8 cellular contexts compared by ENCODE assay signal in genomic region chr1:202805886-202806511, GRCh38. TPM values are rescaled to one million over a fixed set of nuclear protein-coding genes. Genes with fewer than 3 reads are reported as not detected.
DNase-seq lines count a peak whose midpoint lies in the region; ATAC-seq and TF ChIP-seq lines count a peak whose summit lies in the region.

No MANE protein-coding gene starts in this region.

- H3K9me1 ChIP-seq in IMR-90 (ENCODE audit: insufficient read depth, low read length): peaks cover 4% of the 10 kb centered on the region; the same call in 1 of the 2 replicates

- H3K9me3 Mint-ChIP-seq in activated naive CD8-positive, alpha-beta T cell treated with anti-CD3 and anti-CD28 coated beads, Interleukin-2, amount 50 U/mL, for 24 hours: no peaks in the 10 kb centered on the region

- no peak overlapping the region for H4K91ac ChIP-seq in IMR-90 (ENCODE audit: insufficient read depth, low read depth, low read length)

- intact Hi-C loops in IMR-90 (cut with micrococcal nuclease): loop anchor here (5.0 kb wide), 1 partner anchor 39 kb away; no protein-coding TSS in a partner anchor

- H3K36me3 Mint-ChIP-seq in activated naive CD8-positive, alpha-beta T cell treated with anti-CD3 and anti-CD28 coated beads, Interleukin-2, amount 50 U/mL, for 24 hours (ENCODE audit: low read depth): no peaks in the 10 kb centered on the region

- WGBS in IMR-90 (ENCODE audit: extremely low coverage in 2 of 2, insufficient read length in 1 of 2), 2 experiments: 40% methylated on average over 1 of the region's 3 CpGs; no CpG with 5 or more reads in 1 of the 2 experiments
- WGBS in suprapubic skin: 30% methylated on average over 3 of the region's 3 CpGs

- no peak overlapping the region for H2AK5ac ChIP-seq in IMR-90 (ENCODE audit: low read depth, low read length)

- H3K79me2 ChIP-seq in Karpas-422 (ENCODE audit: low read length): no peaks in the 10 kb centered on the region

- H3K79me1 ChIP-seq in IMR-90 (ENCODE audit: low read depth in 1 of 2, low read length in 2 of 2): peaks cover 0 to 55% of the 10 kb centered on the region in 2 experiments; a peak in 2 of 4 replicates

- no peak for TF ChIP-seq CTCF in IMR-90 (conservative IDR thresholded peaks at IDR 0.05; ENCODE audit: low read depth, low read length)
- TF ChIP-seq CTCF in kidney epithelial cell (IDR thresholded peaks at IDR 0.05; ENCODE audit: insufficient read depth, low read length, poor library complexity, severe bottlenecking): no peak
- no peak for TF ChIP-seq CTCF in suprapubic skin (IDR thresholded peaks at IDR 0.05)

- peaks cover 7% of the 10 kb centered on the region for H3K27me3 Mint-ChIP-seq in activated naive CD8-positive, alpha-beta T cell treated with anti-CD3 and anti-CD28 coated beads, Interleukin-2, amount 50 U/mL, for 24 hours

- H3K36me3 ChIP-seq in BLaER1 treated with 17β-estradiol and CSF1 and Interleukin-3, amounts not matched to agents 10 nM and 100 nM: peaks cover 0 to 12% (median 0%) of the 10 kb centered on the region in 11 experiments; a peak in 4 of 22 replicates
- no peaks in the 10 kb centered on the region for H3K36me3 ChIP-seq in IMR-90 (ENCODE audit: control insufficient read depth, insufficient read depth, low read length)
- no peaks in the 10 kb centered on the region for H3K36me3 ChIP-seq in kidney epithelial cell (ENCODE audit: control insufficient read depth, insufficient read depth, low read length)
- no peaks in the 10 kb centered on the region for H3K36me3 ChIP-seq in suprapubic skin
- H3K36me3 ChIP-seq in Karpas-422 (ENCODE audit: insufficient read depth, low read length): no peaks in the 10 kb centered on the region

- no peak for TF ChIP-seq EP300 in suprapubic skin (IDR thresholded peaks at IDR 0.05)

- H3K14ac ChIP-seq in IMR-90 (replicated peaks; ENCODE audit: low read depth, low read length): peak overlapping the region; percentile 64; the same call in 1 of the 2 replicates

- no peak overlapping the region for H2AK9ac ChIP-seq in IMR-90 (replicated peaks; ENCODE audit: low read depth, low read length, poor library complexity)

- H4K20me1 ChIP-seq in BLaER1 treated with 17β-estradiol and CSF1 and Interleukin-3, amounts not matched to agents 10 nM and 100 nM: peaks cover 23 to 61% (median 47%) of the 10 kb centered on the region in 11 experiments; a peak in 21 of 22 replicates
- peaks cover 58% of the 10 kb centered on the region for H4K20me1 ChIP-seq in IMR-90 (ENCODE audit: insufficient read depth, low read length)
- H4K20me1 ChIP-seq in Karpas-422 (ENCODE audit: insufficient read depth, low read depth, low read length): no peaks in the 10 kb centered on the region

- H4K8ac ChIP-seq in IMR-90 (ENCODE audit: low read depth in 2 of 2, low read length in 2 of 2): no peak overlapping the region

- no peak overlapping the region for H2BK15ac ChIP-seq in IMR-90 (ENCODE audit: low read depth, low read length)

- H3K18ac ChIP-seq in IMR-90 (ENCODE audit: low read depth, low read length): no peak overlapping the region; the same call in 1 of the 2 replicates

- peak overlapping the region; percentile 23; the same call in 1 of the 2 replicates for H3K4ac ChIP-seq in IMR-90 (ENCODE audit: low read depth, low read length)

- H3K23ac ChIP-seq in IMR-90 (ENCODE audit: low read depth, low read length): peak overlapping the region; percentile 94

- DNase-seq in IMR-90: peak; percentile 12
- peak; percentile 28 for DNase-seq in activated naive CD8-positive, alpha-beta T cell treated with anti-CD3 and anti-CD28 coated beads, Interleukin-2, amount 50 U/mL, for 24 hours
- DNase-seq in kidney epithelial cell (ENCODE audit: low read depth): no peak
- no peak for DNase-seq in suprapubic skin (ENCODE audit: low spot score in 2 of 2)
- no peak for DNase-seq in NCI-H345 (lab: John Stamatoyannopoulos, UW)
- DNase-seq in Karpas-422: no peak

- 0 out of 2 replicates have a peak overlapping the region, but pooled peaks have one; percentile 54 for H3K56ac ChIP-seq in IMR-90 (ENCODE audit: extremely low read depth, insufficient read depth, low read length)

- peaks cover 52 to 63% (median 59%) of the 10 kb centered on the region in 10 experiments for H3K4me1 ChIP-seq in BLaER1 treated with 17β-estradiol and CSF1 and Interleukin-3, amounts not matched to agents 10 nM and 100 nM
- H3K4me1 ChIP-seq in IMR-90 (ENCODE audit: control insufficient read depth, insufficient read depth, low read length) (peaks cover 9% of the 10 kb centered on the region), suprapubic skin (peaks cover 37% of the 10 kb centered on the region), Karpas-422 (ENCODE audit: low read length) (no peaks in the 10 kb centered on the region)

- peak overlapping the region; percentile 83 to 96 (median 87) for H3K4me2 ChIP-seq in BLaER1 treated with 17β-estradiol and CSF1 and Interleukin-3, amounts not matched to agents 10 nM and 100 nM
- H3K4me2 ChIP-seq in IMR-90 (ENCODE audit: low read depth, low read length): peak overlapping the region; percentile 99
- H3K4me2 ChIP-seq in Karpas-422 (ENCODE audit: low read depth, low read length, poor library complexity, severe bottlenecking): no peak overlapping the region

- H2BK120ac ChIP-seq in IMR-90 (ENCODE audit: low read depth, low read length): no peak overlapping the region

- POLR2A ChIA-PET in IMR-90 (lab: Charles Lee; ENCODE audit: unreplicated experiment): no interaction called here

- peaks cover 75% of the 10 kb centered on the region for H3K4me1 Mint-ChIP-seq in activated naive CD8-positive, alpha-beta T cell treated with anti-CD3 and anti-CD28 coated beads, Interleukin-2, amount 50 U/mL, for 24 hours

- dilution Hi-C loops in IMR-90 (cut with HindIII; ENCODE audit: low sequenced_read_pairs, unreplicated experiment): no loop called here

- no peak for TF ChIP-seq POLR2A in IMR-90 (IDR thresholded peaks at IDR 0.05; ENCODE audit: low read depth, low read length)
- TF ChIP-seq POLR2A in suprapubic skin (IDR thresholded peaks at IDR 0.05): no peak

- in situ Hi-C loops in IMR-90 (cut with MboI; ENCODE audit: low sequenced_read_pairs): no loop called here

- peak overlapping the region; percentile 92 for H3K27ac Mint-ChIP-seq in activated naive CD8-positive, alpha-beta T cell treated with anti-CD3 and anti-CD28 coated beads, Interleukin-2, amount 50 U/mL, for 24 hours

- peak overlapping the region; percentile 86 to 98 (median 96) for H3K9ac ChIP-seq in BLaER1 treated with 17β-estradiol and CSF1 and Interleukin-3, amounts not matched to agents 10 nM and 100 nM
- H3K9ac ChIP-seq in IMR-90 (ENCODE audit: low read depth, low read length) (peak overlapping the region; percentile 97; the same call in 1 of the 2 replicates), Karpas-422 (ENCODE audit: low read length) (no peak overlapping the region)

- no peak for ATAC-seq in IMR-90 (ENCODE audit: low read depth)
- peak; percentile 37 for ATAC-seq in activated naive CD8-positive, alpha-beta T cell treated with anti-CD3 and anti-CD28 coated beads, Interleukin-2, amount 50 U/mL, for 24 hours
- ATAC-seq in GM18907 (IDR thresholded peaks at IDR 0.05; ENCODE audit: unreplicated experiment): no peak

- peak overlapping the region; percentile 87 to 98 (median 96) for H3K4me3 ChIP-seq in BLaER1 treated with 17β-estradiol and CSF1 and Interleukin-3, amounts not matched to agents 10 nM and 100 nM
- H3K4me3 ChIP-seq in IMR-90 (ENCODE audit: insufficient read depth, low read depth, low read length) (peak overlapping the region; percentile 100), kidney epithelial cell (ENCODE audit: low read depth, low read length) (peak overlapping the region; percentile 96), suprapubic skin (peak overlapping the region; percentile 85), Karpas-422 (ENCODE audit: low read length) (no peak overlapping the region)

- no peaks in the 10 kb centered on the region for H3K9me2 ChIP-seq in Karpas-422 (replicated peaks; ENCODE audit: insufficient read depth, low read length)

- H3K27me3 ChIP-seq in BLaER1 treated with 17β-estradiol and CSF1 and Interleukin-3, amounts not matched to agents 10 nM and 100 nM: no peaks in the 10 kb centered on the region
- H3K27me3 ChIP-seq in IMR-90 (ENCODE audit: control insufficient read depth, insufficient read depth, low read length): no peaks in the 10 kb centered on the region
- no peaks in the 10 kb centered on the region for H3K27me3 ChIP-seq in kidney epithelial cell (ENCODE audit: control insufficient read depth, insufficient read depth, low read length)
- H3K27me3 ChIP-seq in suprapubic skin: no peaks in the 10 kb centered on the region
- no peaks in the 10 kb centered on the region for H3K27me3 ChIP-seq in Karpas-422 (ENCODE audit: low read length)

- H3K27ac ChIP-seq in BLaER1 treated with 17β-estradiol and CSF1 and Interleukin-3, amounts not matched to agents 10 nM and 100 nM: peak overlapping the region; percentile 8 to 96 (median 94); a peak in 21 of 22 replicates
- H3K27ac ChIP-seq in IMR-90 (ENCODE audit: insufficient read depth, low read length) (peak overlapping the region; percentile 13; the same call in 1 of the 2 replicates), suprapubic skin (peak overlapping the region; percentile 91), Karpas-422 (ENCODE audit: low read length) (no peak overlapping the region)

- TF ChIP-seq RAD21 in IMR-90 (IDR thresholded peaks at IDR 0.05; ENCODE audit: low read length): no peak

- BruUV-seq in IMR-90 (replicated peaks; lab: Mats Ljungman, UMichigan): no TSS peak

- peak overlapping the region; percentile 87 for H3K4me3 Mint-ChIP-seq in activated naive CD8-positive, alpha-beta T cell treated with anti-CD3 and anti-CD28 coated beads, Interleukin-2, amount 50 U/mL, for 24 hours

- H3K9me3 ChIP-seq in BLaER1 treated with 17β-estradiol and CSF1 and Interleukin-3, amounts not matched to agents 10 nM and 100 nM (replicated peaks in 1 of 11): no peaks in the 10 kb centered on the region
- H3K9me3 ChIP-seq in IMR-90 (ENCODE audit: control insufficient read depth, insufficient read depth, low read length) (no peaks in the 10 kb centered on the region), suprapubic skin (no peaks in the 10 kb centered on the region), Karpas-422 (ENCODE audit: low read length) (no peaks in the 10 kb centered on the region)

- no peak overlapping the region for H2BK20ac ChIP-seq in IMR-90 (ENCODE audit: low read depth, low read length)

- peak overlapping the region; percentile 19; the same call in 1 of the 2 replicates for H4K5ac ChIP-seq in IMR-90 (ENCODE audit: low read depth, low read length)

- CTCF ChIA-PET in IMR-90 (lab: Yijun Ruan, JAX): no interaction called here

- peak overlapping the region; percentile 94 for H2BK5ac ChIP-seq in IMR-90 (ENCODE audit: low read depth, low read length, poor library complexity, severe bottlenecking)

- H2AFZ ChIP-seq in IMR-90 (replicated peaks; ENCODE audit: low read length, poor library complexity): no peak overlapping the region
- H2AFZ ChIP-seq in Karpas-422 (ENCODE audit: low read length): no peak overlapping the region

RNA-seq across cellular contexts. Expression of gene KDM5B, which starts 2.2 kb away (rescaled TPM):
- 82.1 and 86.4 TPM in 2 replicates for total RNA-seq in IMR-90 (2012; rRNA removed)
- 28.2 and 28.8 TPM in 2 replicates for polyA plus RNA-seq in IMR-90 (2012; rRNA removed)
- 10.9 and 17.4 TPM in 2 replicates for polyA plus RNA-seq in IMR-90 (2012; cell fraction: cytosol; rRNA removed)
- polyA plus RNA-seq in IMR-90 (2012; cell fraction: nucleus; rRNA removed; ENCODE audit: low replicate concordance): 25.4 and 114 TPM in 2 replicates
- total RNA-seq in kidney epithelial cell: 66.5 and 70.7 TPM in 2 replicates
- 100 to 1,000 TPM in 1 of 4 donors, 10 to 100 TPM in 3; 76.1 to 165 (median 89.4) TPM for total RNA-seq in suprapubic skin
- total RNA-seq in Karpas-422 (2014; rRNA removed; shearing (Covaris generic); ENCODE audit: low replicate concordance): not detected in 2 replicates

RNA-seq across cellular contexts. Expression of gene PCAT6, which starts 4.8 kb away (rescaled TPM):
- total RNA-seq in IMR-90 (2012; rRNA removed) (0.56 TPM in 1 of 2 replicates, not detected in the other), kidney epithelial cell (0.48 TPM in 1 of 2 replicates, not detected in the other), suprapubic skin (1 to 10 TPM in 3 of 4 donors, not detected in 1; 1.4 to 7.0 (median 3.7) TPM)
- polyA plus RNA-seq in IMR-90 (2012; rRNA removed): 5.8 and 5.9 TPM in 2 replicates
- polyA plus RNA-seq in IMR-90 (2012; cell fraction: cytosol; rRNA removed): 3.2 and 15.4 TPM in 2 replicates
- 8.1 and 20.5 TPM in 2 replicates for polyA plus RNA-seq in IMR-90 (2012; cell fraction: nucleus; rRNA removed; ENCODE audit: low replicate concordance)
- not detected in 2 replicates for total RNA-seq in Karpas-422 (2014; rRNA removed; shearing (Covaris generic); ENCODE audit: low replicate concordance)

Comparison
In these comparisons a context has a peak if more than half of its experiments do, and no peak if none do; other contexts are left out.
1. DNase-seq: peak in IMR-90 (single experiment) and activated naive CD8-positive, alpha-beta T cell treated with anti-CD3 and anti-CD28 coated beads, Interleukin-2, amount 50 U/mL, for 24 hours (single experiment); none in kidney epithelial cell (single experiment), suprapubic skin (0 of 2), NCI-H345 (single experiment) and Karpas-422 (single experiment).
2. RNA of gene KDM5B, which starts 2.2 kb away (total RNA-seq): 76.1 to 165 TPM in suprapubic skin, 82.1 to 86.4 TPM in IMR-90 and 66.5 to 70.7 TPM in kidney epithelial cell; not detected in Karpas-422; every median in the first group is over 10 times any median in the second.